In the genomic region with DNA sequence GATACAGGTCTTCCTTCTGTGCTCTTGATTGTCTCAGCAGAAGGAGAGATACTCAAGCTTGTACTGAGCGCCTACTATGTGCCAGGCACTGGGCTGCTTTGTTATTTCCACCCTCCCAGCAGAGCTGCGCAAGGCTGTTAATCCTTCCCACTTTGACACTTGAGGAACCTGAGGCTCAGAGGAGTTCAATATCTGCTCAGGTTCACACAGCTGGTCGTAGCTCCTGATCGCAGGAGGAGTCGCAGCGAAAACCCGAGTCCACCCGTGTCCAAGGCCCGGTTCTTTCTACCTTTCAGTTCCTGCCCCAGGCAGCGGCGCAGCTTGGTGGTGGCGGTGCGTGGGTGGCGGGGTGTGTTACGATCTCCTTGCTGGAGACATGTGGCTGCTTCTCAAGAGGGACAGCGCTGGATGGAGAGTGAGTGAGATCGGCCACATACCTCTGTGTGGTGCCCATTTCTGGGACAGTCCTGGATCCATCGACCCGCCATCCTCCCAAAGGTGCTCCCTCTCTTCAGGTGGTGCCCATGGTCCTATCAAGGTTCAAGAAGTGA, we compare ENCODE assay signal across 29 cellular contexts.
"Had no signal": no experiment of that assay in that cellular context is flagged by ENCODE, and none has a peak within 500 bp of the region (broad histone marks: within the 10 kb centered on the region; RNA-seq: fewer than 3 reads in every experiment).

No MANE protein-coding gene starts in this region.

- H3K36me3 ChIP-seq: breast epithelium, MG63, Peyer's patch, SJSA1 had no signal

- H3K27me3 ChIP-seq: body of pancreas, breast epithelium, MG63, Peyer's patch, SJSA1 had no signal

- H3K27ac ChIP-seq: body of pancreas, breast epithelium, Peyer's patch, SJSA1 had no signal

- DNase-seq: activated CD4-positive, alpha-beta T cell treated with anti-CD3 and anti-CD28 coated beads, Interleukin-2, amount 10 ng/mL, durations not matched to agents 7 days and 5 days; activated CD4-positive, alpha-beta T cell treated with anti-CD3 and anti-CD28 coated beads, Interleukin-2, amount 50 U/mL, for 48 hours; activated CD8-positive, alpha-beta T cell treated with anti-CD3 and anti-CD28 coated beads, Interleukin-2, amount 10 ng/mL, durations not matched to agents 7 days and 5 days; activated gamma-delta T cell; activated naive CD4-positive, alpha-beta T cell treated with Interleukin-2 at 50 U/mL for 16 hours; activated naive CD8-positive, alpha-beta T cell treated with anti-CD3 and anti-CD28 coated beads, Interleukin-2, amount 10 ng/mL, durations not matched to agents 7 days and 5 days; activated T-cell treated with anti-CD3 and anti-CD28 coated beads, Interleukin-2, amount 50 U/mL, for 24 hours; amygdala; body of pancreas; Kasumi-1; MG63; MV-4-11; NCI-H1092; NCI-H1436 treated with DMSO at 0.1 percent for 48 hours; NCI-H1694 treated with DMSO at 0.1 percent for 48 hours; NCI-H2029; NCI-H345; NCI-H524 treated with DMSO at 0.1 percent for 48 hours; NK-92 treated with Interleukin-12 subunit alpha and Interleukin-12 subunit beta, amount 100 ng/mL, for 24 hours; PC-3; Peyer's patch; RPMI8226; SHP77 treated with DMSO at 0.1 percent for 48 hours; SW 1271; T-helper 1 cell; T-helper 2 cell; T1000 had no signal

- H3K9me3 ChIP-seq: body of pancreas, breast epithelium, MG63, Peyer's patch, SJSA1 had no signal

- ATAC-seq: activated CD8-positive, alpha-beta T cell treated with anti-CD3 and anti-CD28 coated beads, Interleukin-2, amount 10 ng/mL, durations not matched to agents 7 days and 5 days; body of pancreas had no signal

- H3K4me1 ChIP-seq: breast epithelium, Peyer's patch, SJSA1 had no signal

- H3K4me3 ChIP-seq: body of pancreas, breast epithelium, MG63, Peyer's patch, SJSA1 had no signal
